In genomic region chr5:143166080-143166479, GRCh38 we compare ENCODE assay signal across 34 cellular contexts.
A peak's percentile ranks its signal among the peaks of the same experiment; 100 is the strongest.
DNase-seq lines count a peak whose midpoint lies in the region; ATAC-seq, FAIRE-seq and TF ChIP-seq lines count a peak whose summit lies in the region.
"Had no signal": no experiment of that assay in that cellular context is flagged by ENCODE, and none has a peak within 500 bp of the region (broad histone marks: within the 10 kb centered on the region; RNA-seq: fewer than 3 reads in every experiment).

No MANE protein-coding gene starts in this region.

- 98% methylated on average over 5 of the region's 5 CpGs for WGBS in A549 (ENCODE audit: missing lambda C conversion rate)

- intact Hi-C loops in left colon (cut with DNase I, micrococcal nuclease): no loop called here
- intact Hi-C loops in left ventricle myocardium superior (cut with micrococcal nuclease): no loop called here

- CTCF ChIA-PET in A549 (lab: Yijun Ruan, JAX): interaction anchor here (1.1 kb wide), 1 partner anchor 165 kb away, joined by 3 read pairs; no protein-coding TSS in a partner anchor

- H3K4me2 ChIP-seq in A549: peak overlapping the region; percentile 31; the same call in 2 of the 3 replicates

- no peak for TF ChIP-seq RAD21 in A549 (conservative IDR thresholded peaks at IDR 0.05 in 1 of 2, IDR thresholded peaks at IDR 0.05 in 1 of 2)

- TF ChIP-seq CTCF in A549 (IDR thresholded peaks at IDR 0.05): no peak

- H3K4me3 ChIP-seq in A549: no peak overlapping the region
- H3K4me3 ChIP-seq: colonic mucosa, prostate gland, SK-N-MC, vagina had no signal

- H3K27ac ChIP-seq in A549: peak overlapping the region in 1 of 2 experiments; percentile 29; a peak in 2 of 6 replicates
- H3K27ac ChIP-seq: colonic mucosa, prostate gland, SK-N-MC, vagina had no signal

- no peak for TF ChIP-seq POLR2A in A549 (IDR thresholded peaks at IDR 0.05; ENCODE audit: low read length)

- peaks cover 25% of the 10 kb centered on the region for H3K4me1 ChIP-seq in A549
- H3K4me1 ChIP-seq: colonic mucosa, prostate gland, vagina had no signal

- POLR2A ChIA-PET in A549 (lab: Yijun Ruan, JAX): no interaction called here

- FAIRE-seq in A549 (lab: Jason Lieb, UNC) (no peak), urothelium cell line (lab: Jason Lieb, UNC) (no peak)
- FAIRE-seq: astrocyte, HTR-8/SVneo had no signal

- DNase-seq in A549 (ENCODE audit: low read depth in 1 of 2, low spot score in 1 of 2) (no peak), left colon (no peak), left ventricle myocardium superior (no peak), urothelium cell line (ENCODE audit: low spot score) (no peak)
- DNase-seq: activated CD4-positive, alpha-beta memory T cell treated with anti-CD3 and anti-CD28 coated beads, Interleukin-2, amount 10 ng/mL, durations not matched to agents 7 days and 5 days; activated CD4-positive, CD25-positive, alpha-beta regulatory T cell treated with anti-CD3 and anti-CD28 coated beads, Interleukin-2, amount 50 U/mL, for 72 hours; activated CD8-positive, alpha-beta memory T cell treated with anti-CD3 and anti-CD28 coated beads, Interleukin-2, amount 50 U/mL, for 4 hours; activated naive CD4-positive, alpha-beta T cell; activated naive CD8-positive, alpha-beta T cell treated with anti-CD3 and anti-CD28 coated beads, Interleukin-2, amount 50 U/mL, for 24 hours; CD4-positive, alpha-beta T cell; effector CD8-positive, alpha-beta T cell; GOT3; immature natural killer cell; KBM-7; mesendoderm; NCI-H1417 treated with DMSO at 0.1 percent for 48 hours; NCI-H2081; NCI-H2227 treated with DMSO at 0.1 percent for 48 hours; NCI-H526 treated with DMSO at 0.1 percent for 48 hours; nucleus accumbens; PC-3; stimulated activated CD8-positive, alpha-beta memory T cell treated with anti-CD3 and anti-CD28 coated beads, Interleukin-4, amount 100 ng/mL, for 48 hours; stimulated activated naive CD8-positive, alpha-beta T cell treated with anti-CD3 and anti-CD28 coated beads, Interleukin-15, amount 100 ng/mL, for 72 hours had no signal

- no peaks in the 10 kb centered on the region for H3K9me3 ChIP-seq in A549
- H3K9me3 ChIP-seq: colonic mucosa, prostate gland, vagina had no signal

- TF ChIP-seq EP300 in A549 (IDR thresholded peaks at IDR 0.05): no peak

- no peak for ATAC-seq in A549
- ATAC-seq in GM21381 (IDR thresholded peaks at IDR 0.05; ENCODE audit: unreplicated experiment): peak; percentile 11
- peak; percentile 3 for ATAC-seq in HG03432 (IDR thresholded peaks at IDR 0.05; ENCODE audit: unreplicated experiment)
- peak; percentile 18 for ATAC-seq in left colon
- ATAC-seq in left ventricle myocardium superior: no peak
- no peak for ATAC-seq in HG03025 (IDR thresholded peaks at IDR 0.05; ENCODE audit: low FRiP score, unreplicated experiment)
- ATAC-seq in HG02588 (IDR thresholded peaks at IDR 0.05; ENCODE audit: unreplicated experiment): no peak
- ATAC-seq: activated naive CD8-positive, alpha-beta T cell treated with anti-CD3 and anti-CD28 coated beads, Interleukin-2, amount 50 U/mL, for 24 hours; PC-3; sciatic nerve; stimulated activated naive CD8-positive, alpha-beta T cell treated with anti-CD3 and anti-CD28 coated beads, Interleukin-15, amount 100 ng/mL, for 72 hours had no signal

TF ChIP-seq in A549, 52 proteins besides CTCF, POLR2A, EP300 and RAD21:
- no peak for TF ChIP-seq BHLHE40 (IDR thresholded peaks at IDR 0.05; ENCODE audit: low read depth, low read length)
- no peak for TF ChIP-seq GATA3 (IDR thresholded peaks at IDR 0.05; ENCODE audit: borderline replicate concordance)
- TF ChIP-seq RNF2 (IDR thresholded peaks at IDR 0.05; ENCODE audit: borderline replicate concordance, low read depth): no peak
- no peak for TF ChIP-seq CBX2 (IDR thresholded peaks at IDR 0.05; ENCODE audit: borderline replicate concordance, low read depth)
- TF ChIP-seq HEYL (CRISPR knock-in tag; IDR thresholded peaks at IDR 0.05): no peak
- no peak for TF ChIP-seq FOXS1 (CRISPR knock-in tag; IDR thresholded peaks at IDR 0.05)
- no peak for TF ChIP-seq EHF (CRISPR knock-in tag; IDR thresholded peaks at IDR 0.05)
- no peak for TF ChIP-seq FOSB (CRISPR knock-in tag; IDR thresholded peaks at IDR 0.05)
- TF ChIP-seq EHMT2 (IDR thresholded peaks at IDR 0.05; ENCODE audit: low read depth): no peak
- TF ChIP-seq REST (IDR thresholded peaks at IDR 0.05): no peak
- no peak for TF ChIP-seq FOSL2 (IDR thresholded peaks at IDR 0.05)
- no peak for TF ChIP-seq FOSL2 (CRISPR knock-in tag; IDR thresholded peaks at IDR 0.05)
- no peak for TF ChIP-seq MAX (IDR thresholded peaks at IDR 0.05)
- TF ChIP-seq HOXB13 (CRISPR knock-in tag; IDR thresholded peaks at IDR 0.05; ENCODE audit: low read depth): no peak
- TF ChIP-seq ZNF302 (CRISPR knock-in tag; IDR thresholded peaks at IDR 0.05): no peak
- no peak for TF ChIP-seq KDM5A (IDR thresholded peaks at IDR 0.05)
- no peak for TF ChIP-seq ELK1 (IDR thresholded peaks at IDR 0.05; ENCODE audit: low read depth, low read length)
- no peak for TF ChIP-seq JUN (IDR thresholded peaks at IDR 0.05)
TF ChIP-seq in A549: peak in this region for 0.

Comparison
In these comparisons a context has a peak if more than half of its experiments do, and no peak if none do; other contexts are left out.
1. ATAC-seq: peak in GM21381 (single experiment), HG03432 (single experiment) and left colon (single experiment); none in A549 (0 of 2), left ventricle myocardium superior (single experiment), HG03025 (single experiment) and HG02588 (single experiment).